In the genomic region with DNA sequence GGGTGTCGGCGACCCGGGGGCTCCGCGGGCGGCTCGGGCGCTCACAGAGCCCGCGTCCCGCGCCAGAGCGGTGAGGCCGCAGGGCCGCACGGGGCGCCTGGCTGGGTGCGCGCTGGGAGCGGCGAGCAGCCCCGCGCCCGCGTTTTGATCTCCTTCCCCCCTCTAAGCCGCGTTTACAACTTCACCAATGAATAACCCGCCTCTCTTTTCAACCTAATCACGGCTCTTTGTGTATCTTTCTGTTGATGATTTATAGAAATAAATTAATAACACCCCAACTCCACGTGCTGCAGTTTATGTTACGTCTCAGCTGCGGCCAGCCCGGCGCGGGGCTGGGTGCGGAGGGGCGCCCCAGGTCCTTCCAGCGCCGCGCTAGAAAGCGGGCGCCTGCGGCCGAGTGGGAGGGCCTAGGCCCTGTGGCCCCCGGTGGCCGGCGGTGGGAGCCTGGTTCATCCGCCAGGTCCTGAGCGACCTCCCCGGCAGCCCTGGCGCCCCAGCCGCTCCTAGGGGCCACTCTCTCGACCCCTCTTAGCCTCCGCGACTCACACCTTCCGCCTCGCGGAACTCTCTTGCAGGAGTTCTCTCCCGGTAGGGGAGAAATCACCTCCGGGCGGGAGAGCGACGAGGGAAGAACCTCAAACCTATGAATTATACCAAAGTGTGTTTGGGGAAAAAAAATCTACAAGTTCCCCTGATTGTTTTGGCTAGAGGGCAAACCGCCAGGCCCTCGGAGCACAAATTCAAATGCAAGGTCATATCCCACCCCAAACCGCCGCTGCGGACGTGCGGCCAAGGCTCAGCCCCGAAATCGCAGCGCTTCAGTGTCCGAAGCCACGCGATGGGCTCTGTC, we compare ENCODE assay signal across 8 cellular contexts. TPM values are rescaled to one million over a fixed set of nuclear protein-coding genes. Genes with fewer than 3 reads are reported as not detected.
A peak's percentile ranks its signal among the peaks of the same experiment; 100 is the strongest.
DNase-seq lines count a peak whose midpoint lies in the region; ATAC-seq lines count a peak whose summit lies in the region.

No MANE protein-coding gene starts in this region.

- H3K36me3 Mint-ChIP-seq in T-helper 1 cell treated with Interleukin-12 subunit alpha and Interleukin-12 subunit beta and Interleukin-4 antibody, amounts not matched to agents 30 μg/mL and 1 μg/mL, for 36 hours (ENCODE audit: low read depth) = peaks cover 2% of the 10 kb centered on the region
- H3K36me3 Mint-ChIP-seq in activated CD8-positive, alpha-beta T cell treated with anti-CD3 and anti-CD28 coated beads, Interleukin-2, amount 10 ng/mL, durations not matched to agents 7 days and 5 days (ENCODE audit: low read depth) = no peaks in the 10 kb centered on the region
- peaks cover 31 to 40% of the 10 kb centered on the region in 2 donors for H3K36me3 Mint-ChIP-seq in stimulated activated naive B cell treated with anti-CD40 and anti-IgM and Interleukin-4, amounts not matched to agents 10 μg/mL and 1 μg/mL and 100 μg/mL, for 72 hours

- ATAC-seq in activated CD8-positive, alpha-beta T cell treated with anti-CD3 and anti-CD28 coated beads, Interleukin-2, amount 10 ng/mL, durations not matched to agents 7 days and 5 days = peak; percentile 59
- ATAC-seq in stimulated activated naive B cell treated with anti-CD40 and anti-IgM and Interleukin-4, amounts not matched to agents 10 μg/mL and 1 μg/mL and 100 μg/mL, for 72 hours (replicated peaks) = peak; percentile 3 to 19

- no peak for DNase-seq in T-helper 1 cell
- DNase-seq in activated CD8-positive, alpha-beta T cell treated with anti-CD3 and anti-CD28 coated beads, Interleukin-2, amount 10 ng/mL, durations not matched to agents 7 days and 5 days = no peak
- DNase-seq in iPS-NIHi11 (ENCODE audit: low spot score) = peak; percentile 43
- DNase-seq in stimulated activated naive B cell treated with anti-CD40 and anti-IgM and Interleukin-4, amounts not matched to agents 10 μg/mL and 1 μg/mL and 100 μg/mL, for 72 hours = no peak
- DNase-seq in NCI-H526 treated with DMSO at 0.1 percent for 48 hours (lab: John Stamatoyannopoulos, UW) = no peak
- DNase-seq in stimulated activated naive CD4-positive, alpha-beta T cell treated with Interleukin-2 at 50 U/mL for 16 hours (lab: John Stamatoyannopoulos, UW) = no peak
- DNase-seq in AG08396 (ENCODE audit: low spot score) = no peak

- peak overlapping the region; percentile 56 for H3K27ac Mint-ChIP-seq in T-helper 1 cell treated with Interleukin-12 subunit alpha and Interleukin-12 subunit beta and Interleukin-4 antibody, amounts not matched to agents 30 μg/mL and 1 μg/mL, for 36 hours
- no peak overlapping the region for H3K27ac Mint-ChIP-seq in activated CD8-positive, alpha-beta T cell treated with anti-CD3 and anti-CD28 coated beads, Interleukin-2, amount 10 ng/mL, durations not matched to agents 7 days and 5 days
- H3K27ac Mint-ChIP-seq in stimulated activated naive B cell treated with anti-CD40 and anti-IgM and Interleukin-4, amounts not matched to agents 10 μg/mL and 1 μg/mL and 100 μg/mL, for 72 hours = peak overlapping the region; percentile 87

- POLR2A ChIA-PET in activated CD8-positive, alpha-beta T cell treated with anti-CD3 and anti-CD28 coated beads, Interleukin-2, amount 10 ng/mL, durations not matched to agents 7 days and 5 days (lab: Charles Lee) = interaction anchor here (1.8 kb wide), 1 partner anchor 9 kb away, joined by 4 read pairs; no protein-coding TSS in a partner anchor

- H3K27me3 Mint-ChIP-seq in T-helper 1 cell treated with Interleukin-12 subunit alpha and Interleukin-12 subunit beta and Interleukin-4 antibody, amounts not matched to agents 30 μg/mL and 1 μg/mL, for 36 hours (ENCODE audit: low read depth) = peaks cover 93% of the 10 kb centered on the region
- peaks cover 85% of the 10 kb centered on the region for H3K27me3 Mint-ChIP-seq in activated CD8-positive, alpha-beta T cell treated with anti-CD3 and anti-CD28 coated beads, Interleukin-2, amount 10 ng/mL, durations not matched to agents 7 days and 5 days (ENCODE audit: low read depth)
- H3K27me3 Mint-ChIP-seq in stimulated activated naive B cell treated with anti-CD40 and anti-IgM and Interleukin-4, amounts not matched to agents 10 μg/mL and 1 μg/mL and 100 μg/mL, for 72 hours = peaks cover 47 to 52% of the 10 kb centered on the region in 2 donors

- peaks cover 13% of the 10 kb centered on the region for H3K4me1 Mint-ChIP-seq in T-helper 1 cell treated with Interleukin-12 subunit alpha and Interleukin-12 subunit beta and Interleukin-4 antibody, amounts not matched to agents 30 μg/mL and 1 μg/mL, for 36 hours (ENCODE audit: low read depth)
- peaks cover 15% of the 10 kb centered on the region for H3K4me1 Mint-ChIP-seq in activated CD8-positive, alpha-beta T cell treated with anti-CD3 and anti-CD28 coated beads, Interleukin-2, amount 10 ng/mL, durations not matched to agents 7 days and 5 days (ENCODE audit: low read depth)
- peaks cover 27 to 70% of the 10 kb centered on the region in 2 donors for H3K4me1 Mint-ChIP-seq in stimulated activated naive B cell treated with anti-CD40 and anti-IgM and Interleukin-4, amounts not matched to agents 10 μg/mL and 1 μg/mL and 100 μg/mL, for 72 hours

- CTCF ChIA-PET in activated CD8-positive, alpha-beta T cell treated with anti-CD3 and anti-CD28 coated beads, Interleukin-2, amount 10 ng/mL, durations not matched to agents 7 days and 5 days (lab: Charles Lee) = interaction anchor here (1.6 kb wide), 1 partner anchor 28 kb away, joined by 6 read pairs; no protein-coding TSS in a partner anchor

- peak overlapping the region; percentile 68 for H3K4me3 Mint-ChIP-seq in T-helper 1 cell treated with Interleukin-12 subunit alpha and Interleukin-12 subunit beta and Interleukin-4 antibody, amounts not matched to agents 30 μg/mL and 1 μg/mL, for 36 hours
- H3K4me3 Mint-ChIP-seq in activated CD8-positive, alpha-beta T cell treated with anti-CD3 and anti-CD28 coated beads, Interleukin-2, amount 10 ng/mL, durations not matched to agents 7 days and 5 days = peak overlapping the region; percentile 9
- H3K4me3 Mint-ChIP-seq in stimulated activated naive B cell treated with anti-CD40 and anti-IgM and Interleukin-4, amounts not matched to agents 10 μg/mL and 1 μg/mL and 100 μg/mL, for 72 hours = peak overlapping the region; percentile 85 to 98

- no peaks in the 10 kb centered on the region for H3K9me3 Mint-ChIP-seq in T-helper 1 cell treated with Interleukin-12 subunit alpha and Interleukin-12 subunit beta and Interleukin-4 antibody, amounts not matched to agents 30 μg/mL and 1 μg/mL, for 36 hours
- H3K9me3 Mint-ChIP-seq in activated CD8-positive, alpha-beta T cell treated with anti-CD3 and anti-CD28 coated beads, Interleukin-2, amount 10 ng/mL, durations not matched to agents 7 days and 5 days (ENCODE audit: insufficient read depth) = no peaks in the 10 kb centered on the region
- H3K9me3 Mint-ChIP-seq in stimulated activated naive B cell treated with anti-CD40 and anti-IgM and Interleukin-4, amounts not matched to agents 10 μg/mL and 1 μg/mL and 100 μg/mL, for 72 hours = no peaks in the 10 kb centered on the region

RNA-seq across cellular contexts. Expression of a gene that starts 1.9 kb away (rescaled TPM):
- total RNA-seq in activated CD8-positive, alpha-beta T cell treated with anti-CD3 and anti-CD28 coated beads, Interleukin-2, amount 10 ng/mL, durations not matched to agents 7 days and 5 days = not detected

Comparison
In these comparisons a context has a peak if more than half of its experiments do, and no peak if none do; other contexts are left out.
1. H3K4me3 Mint-ChIP-seq: peak in every context shown above with its lines; median percentile 92 in stimulated activated naive B cell treated with anti-CD40 and anti-IgM and Interleukin-4, amounts not matched to agents 10 μg/mL and 1 μg/mL and 100 μg/mL, for 72 hours; 68 in T-helper 1 cell treated with Interleukin-12 subunit alpha and Interleukin-12 subunit beta and Interleukin-4 antibody, amounts not matched to agents 30 μg/mL and 1 μg/mL, for 36 hours; 9 in activated CD8-positive, alpha-beta T cell treated with anti-CD3 and anti-CD28 coated beads, Interleukin-2, amount 10 ng/mL, durations not matched to agents 7 days and 5 days.